1 cellular context compared by ENCODE assay signal in the genomic region with DNA sequence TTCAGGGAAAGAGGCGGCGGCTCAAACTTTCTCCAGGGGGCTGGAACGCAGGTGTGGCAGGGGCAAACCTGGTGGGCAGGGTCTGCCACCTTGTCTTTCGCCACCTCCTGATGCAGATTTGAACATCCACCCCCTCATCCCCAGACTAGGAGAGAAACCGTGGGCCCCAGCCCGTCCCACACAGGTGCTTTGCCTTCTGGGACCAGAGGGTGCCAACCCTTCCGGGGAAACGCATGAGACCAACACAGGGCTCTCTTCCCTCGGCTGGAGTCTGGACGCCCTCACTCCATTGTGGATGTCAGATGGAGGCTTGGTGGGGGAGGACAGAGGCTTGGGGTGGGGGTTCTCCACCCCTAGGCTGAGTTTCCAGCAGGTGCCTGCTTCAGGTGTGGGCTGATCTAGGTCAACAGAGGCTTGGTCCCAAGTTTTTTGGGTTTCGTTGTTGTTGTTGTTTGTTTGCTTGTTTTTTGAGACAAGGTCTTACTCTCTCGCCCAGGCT.
TF ChIP-seq lines count a peak whose summit lies in the region.

No MANE protein-coding gene starts in this region.

TF ChIP-seq in GM12878, 131 proteins besides CTCF, POLR2A, EP300 and RAD21:
- TF ChIP-seq, protein P1, sequence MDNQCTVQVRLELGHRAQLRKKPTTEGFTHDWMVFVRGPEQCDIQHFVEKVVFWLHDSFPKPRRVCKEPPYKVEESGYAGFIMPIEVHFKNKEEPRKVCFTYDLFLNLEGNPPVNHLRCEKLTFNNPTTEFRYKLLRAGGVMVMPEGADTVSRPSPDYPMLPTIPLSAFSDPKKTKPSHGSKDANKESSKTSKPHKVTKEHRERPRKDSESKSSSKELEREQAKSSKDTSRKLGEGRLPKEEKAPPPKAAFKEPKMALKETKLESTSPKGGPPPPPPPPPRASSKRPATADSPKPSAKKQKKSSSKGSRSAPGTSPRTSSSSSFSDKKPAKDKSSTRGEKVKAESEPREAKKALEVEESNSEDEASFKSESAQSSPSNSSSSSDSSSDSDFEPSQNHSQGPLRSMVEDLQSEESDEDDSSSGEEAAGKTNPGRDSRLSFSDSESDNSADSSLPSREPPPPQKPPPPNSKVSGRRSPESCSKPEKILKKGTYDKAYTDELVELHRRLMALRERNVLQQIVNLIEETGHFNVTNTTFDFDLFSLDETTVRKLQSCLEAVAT (IDR thresholded peaks at IDR 0.05): no peak
- no peak for TF ChIP-seq ZNF217 (IDR thresholded peaks at IDR 0.05)
- TF ChIP-seq MEF2A (IDR thresholded peaks at IDR 0.05; ENCODE audit: insufficient read depth, low read depth, low read length): no peak
- TF ChIP-seq IRF3 (IDR thresholded peaks at IDR 0.05): no peak
- no peak for TF ChIP-seq SUZ12 (IDR thresholded peaks at IDR 0.05; ENCODE audit: unreplicated experiment)
- TF ChIP-seq CBFB (IDR thresholded peaks at IDR 0.05; ENCODE audit: low read depth): no peak
- TF ChIP-seq MYB (IDR thresholded peaks at IDR 0.05; ENCODE audit: borderline replicate concordance, low read depth, low read length): no peak
- TF ChIP-seq CEBPB (IDR thresholded peaks at IDR 0.05; ENCODE audit: borderline replicate concordance in 1 of 2, low read depth in 2 of 2, low read length in 2 of 2): no peak
TF ChIP-seq in GM12878: peak in this region for 0.
